8 cellular contexts compared by ENCODE assay signal in genomic region chr19:18895038-18895827, GRCh38. TPM values are rescaled to one million over a fixed set of nuclear protein-coding genes. Genes with fewer than 3 reads are reported as not detected.
DNase-seq lines count a peak whose midpoint lies in the region; ATAC-seq lines count a peak whose summit lies in the region.

No MANE protein-coding gene starts in this region.

- DNase-seq in EH (ENCODE audit: low read depth) (peak; percentile 60), KG1 (lab: John Stamatoyannopoulos, UW) (peak; percentile 18), cardiac septum (ENCODE audit: low spot score) (peak; percentile 81), putamen (ENCODE audit: low spot score) (peak; percentile 48)
- DNase-seq in stimulated activated CD4-positive, alpha-beta T cell treated with anti-CD3 and anti-CD28 coated beads, Interleukin-1b, Interleukin-23, amount 100 ng/mL, for 48 hours, result no peak

- H3K36me3 Mint-ChIP-seq in activated naive CD8-positive, alpha-beta T cell, result peaks cover 3% of the 10 kb centered on the region

- peaks cover 10% of the 10 kb centered on the region for H3K4me1 Mint-ChIP-seq in activated naive CD8-positive, alpha-beta T cell (ENCODE audit: low read depth)

- H3K9me3 Mint-ChIP-seq in activated naive CD8-positive, alpha-beta T cell (ENCODE audit: low read depth), result no peaks in the 10 kb centered on the region

- peak overlapping the region; percentile 27 for H3K4me3 Mint-ChIP-seq in activated naive CD8-positive, alpha-beta T cell

- intact Hi-C loops in cardiac septum (cut with DNase I), result no loop called here

- H3K27me3 Mint-ChIP-seq in activated naive CD8-positive, alpha-beta T cell, result peaks cover 10% of the 10 kb centered on the region

- no peak overlapping the region for H3K27ac Mint-ChIP-seq in activated naive CD8-positive, alpha-beta T cell

- no peak for ATAC-seq in GM19035 (IDR thresholded peaks at IDR 0.05; ENCODE audit: unreplicated experiment)
- no peak for ATAC-seq in HG02759 (IDR thresholded peaks at IDR 0.05; ENCODE audit: unreplicated experiment)

RNA-seq across cellular contexts. Expression of gene CERS1, which starts 0.7 kb away (rescaled TPM):
- 1.8 TPM for total RNA-seq in cardiac septum

RNA-seq across cellular contexts. Expression of gene COPE, which starts 24.0 kb away (rescaled TPM):
- 133 TPM for total RNA-seq in cardiac septum

RNA-seq across cellular contexts. Expression of gene DDX49, which starts 24.3 kb away (rescaled TPM):
- total RNA-seq in cardiac septum, result 22.9 TPM

RNA-seq across cellular contexts. Expression of gene HOMER3, which starts 45.8 kb away (rescaled TPM):
- 15.6 TPM for total RNA-seq in cardiac septum
